Comparison of ENCODE assay signal across 9 cellular contexts in genomic region chr12:16385779-16386646, GRCh38. TPM values are rescaled to one million over a fixed set of nuclear protein-coding genes. Genes with fewer than 3 reads are reported as not detected.
DNase-seq lines count a peak whose midpoint lies in the region; ATAC-seq and TF ChIP-seq lines count a peak whose summit lies in the region.
"Had no signal": no experiment of that assay in that cellular context is flagged by ENCODE, and none has a peak within 500 bp of the region (broad histone marks: within the 10 kb centered on the region; RNA-seq: fewer than 3 reads in every experiment).

No MANE protein-coding gene starts in this region.

- TF ChIP-seq CTCF in AG09319 (IDR thresholded peaks at IDR 0.05; ENCODE audit: low read depth, low read length), result peak; percentile 60
- TF ChIP-seq CTCF in OCI-LY7 (conservative IDR thresholded peaks at IDR 0.05; ENCODE audit: low read length), result peak; percentile 64

- no peaks in the 10 kb centered on the region for H3K9me3 ChIP-seq in OCI-LY7 (ENCODE audit: low read length)

- POLR2A ChIA-PET in OCI-LY7 (lab: Charles Lee), result no interaction called here

- DNase-seq in AG09319 (ENCODE audit: extremely low read depth, low read depth), result peak; percentile 37
- DNase-seq in HS-27A (ENCODE audit: low read depth), result peak; percentile 11
- DNase-seq in OCI-LY7 (ENCODE audit: low spot score), result peak; percentile 14
- DNase-seq in fibroblast of gingiva (ENCODE audit: low read depth), result peak; percentile 75
- peak in 39 of 56 donors; percentile 1 to 65 (median 17) for DNase-seq in nucleus accumbens (lab: John Stamatoyannopoulos, UW)
- DNase-seq in activated T-cell treated with anti-CD3 and anti-CD28 coated beads, Interleukin-2, amount 50 U/mL, for 4 hours, result no peak
- no peak for DNase-seq in activated CD8-positive, alpha-beta memory T cell treated with anti-CD3 and anti-CD28 coated beads, Interleukin-2, amount 50 U/mL, for 48 hours

- H3K4me2 ChIP-seq in OCI-LY7 (ENCODE audit: low read length), result no peak overlapping the region

- H3K9me2 ChIP-seq in OCI-LY7 (ENCODE audit: insufficient read depth, low read length), result no peaks in the 10 kb centered on the region

- no peak overlapping the region for H2AFZ ChIP-seq in OCI-LY7 (ENCODE audit: low read length)

- ATAC-seq in activated T-cell treated with anti-CD3 and anti-CD28 coated beads, Interleukin-2, amount 50 U/mL, for 4 hours, result no peak
- ATAC-seq in GM21717 (IDR thresholded peaks at IDR 0.05; ENCODE audit: unreplicated experiment), result no peak

- H3K36me3 ChIP-seq in OCI-LY7 (ENCODE audit: insufficient read depth, low read length), result no peaks in the 10 kb centered on the region

- no peaks in the 10 kb centered on the region for H3K79me2 ChIP-seq in OCI-LY7 (ENCODE audit: insufficient read depth, low read depth, low read length)

- CTCF ChIA-PET in OCI-LY7 (lab: Charles Lee; ENCODE audit: unreplicated experiment), result no interaction called here

- H3K27ac ChIP-seq in OCI-LY7 (ENCODE audit: low read depth, low read length, poor library complexity, severe bottlenecking), result no peak overlapping the region

- no TSS peak for BruUV-seq in OCI-LY7 (replicated peaks; lab: Mats Ljungman, UMichigan)

- H3K4me1 ChIP-seq in OCI-LY7 (ENCODE audit: insufficient read depth, low read length, poor library complexity, severe bottlenecking), result no peaks in the 10 kb centered on the region

- H3K4me1 Mint-ChIP-seq in activated T-cell treated with anti-CD3 and anti-CD28 coated beads, Interleukin-2, amount 50 U/mL, for 4 hours (ENCODE audit: low read depth), result no peaks in the 10 kb centered on the region

- H3K27me3 Mint-ChIP-seq in activated T-cell treated with anti-CD3 and anti-CD28 coated beads, Interleukin-2, amount 50 U/mL, for 4 hours (ENCODE audit: low read depth), result no peaks in the 10 kb centered on the region
- H3K27me3 Mint-ChIP-seq: dendritic cell treated with granulocyte-macrophage colony-stimulating factor and Interleukin-4, amounts not matched to agents 40 ng/mL and 50 ng/mL, for 4 days had no signal

- H4K20me1 ChIP-seq in OCI-LY7 (ENCODE audit: insufficient read depth, low read length), result no peaks in the 10 kb centered on the region

- no peaks in the 10 kb centered on the region for H3K9me3 Mint-ChIP-seq in activated T-cell treated with anti-CD3 and anti-CD28 coated beads, Interleukin-2, amount 50 U/mL, for 4 hours
- H3K9me3 Mint-ChIP-seq: dendritic cell treated with granulocyte-macrophage colony-stimulating factor and Interleukin-4, amounts not matched to agents 40 ng/mL and 50 ng/mL, for 4 days had no signal

- H3K36me3 Mint-ChIP-seq in activated T-cell treated with anti-CD3 and anti-CD28 coated beads, Interleukin-2, amount 50 U/mL, for 4 hours (ENCODE audit: insufficient read depth), result no peaks in the 10 kb centered on the region

- H3K4me3 Mint-ChIP-seq in activated T-cell treated with anti-CD3 and anti-CD28 coated beads, Interleukin-2, amount 50 U/mL, for 4 hours, result no peak overlapping the region
- H3K4me3 Mint-ChIP-seq: dendritic cell treated with granulocyte-macrophage colony-stimulating factor and Interleukin-4, amounts not matched to agents 40 ng/mL and 50 ng/mL, for 4 days had no signal

- intact Hi-C loops in OCI-LY7 (cut with micrococcal nuclease; ENCODE audit: unreplicated experiment), result no loop called here

- H3K4me3 ChIP-seq in OCI-LY7 (ENCODE audit: low read depth, low read length, poor library complexity, severe bottlenecking), result no peak overlapping the region

RNA-seq across cellular contexts. Expression of gene MGST1, which starts 38.6 kb away (rescaled TPM):
- 16.5 and 17.9 TPM in 2 replicates for total RNA-seq in OCI-LY7 (2014; rRNA removed; shearing (Covaris generic))
- 66.7 and 67.4 TPM in 2 replicates for total RNA-seq in OCI-LY7 (2022)
- total RNA-seq in activated T-cell treated with anti-CD3 and anti-CD28 coated beads, Interleukin-2, amount 50 U/mL, for 4 hours, result 1 to 10 TPM in 1 of 3 donors, under 1 TPM in 2; 0.45 to 1.8 (median 0.94) TPM

Comparison
In these comparisons a context has a peak if more than half of its experiments do, and no peak if none do; other contexts are left out.
1. DNase-seq: peak in AG09319 (single experiment), HS-27A (single experiment), OCI-LY7 (single experiment), fibroblast of gingiva (single experiment) and nucleus accumbens (39 of 56); none in activated T-cell treated with anti-CD3 and anti-CD28 coated beads, Interleukin-2, amount 50 U/mL, for 4 hours (single experiment) and activated CD8-positive, alpha-beta memory T cell treated with anti-CD3 and anti-CD28 coated beads, Interleukin-2, amount 50 U/mL, for 48 hours (single experiment).
2. RNA of gene MGST1, which starts 38.6 kb away (total RNA-seq): 16.5 to 67.4 TPM in OCI-LY7; 0.45 to 1.8 TPM in activated T-cell treated with anti-CD3 and anti-CD28 coated beads, Interleukin-2, amount 50 U/mL, for 4 hours; every median in the first group is over 4 times any median in the second.